In genomic region chr15:96369825-96370621, GRCh38 we compare ENCODE assay signal across 1 cellular context.
TF ChIP-seq lines count a peak whose summit lies in the region.

No MANE protein-coding gene starts in this region.

TF ChIP-seq in HepG2, 621 proteins besides CTCF, POLR2A, EP300 and RAD21:
- TF ChIP-seq ZNF263 (CRISPR knock-in tag; IDR thresholded peaks at IDR 0.05) (no peak), ZNF761 (CRISPR knock-in tag; conservative IDR thresholded peaks at IDR 0.05) (no peak), ZBTB14 (CRISPR knock-in tag; IDR thresholded peaks at IDR 0.05) (no peak), ZNF543 (CRISPR knock-in tag; IDR thresholded peaks at IDR 0.05) (no peak), ZBTB8A (CRISPR knock-in tag; IDR thresholded peaks at IDR 0.05; ENCODE audit: borderline replicate concordance, low read depth) (no peak), RBM22 (optimal IDR thresholded peaks at IDR 0.05; ENCODE audit: low read length) (no peak), TAF15 (IDR thresholded peaks at IDR 0.05; ENCODE audit: low read depth, low read length, poor library complexity, severe bottlenecking) (no peak), GTF3A (CRISPR knock-in tag; conservative IDR thresholded peaks at IDR 0.05) (no peak)
